In the genomic region with DNA sequence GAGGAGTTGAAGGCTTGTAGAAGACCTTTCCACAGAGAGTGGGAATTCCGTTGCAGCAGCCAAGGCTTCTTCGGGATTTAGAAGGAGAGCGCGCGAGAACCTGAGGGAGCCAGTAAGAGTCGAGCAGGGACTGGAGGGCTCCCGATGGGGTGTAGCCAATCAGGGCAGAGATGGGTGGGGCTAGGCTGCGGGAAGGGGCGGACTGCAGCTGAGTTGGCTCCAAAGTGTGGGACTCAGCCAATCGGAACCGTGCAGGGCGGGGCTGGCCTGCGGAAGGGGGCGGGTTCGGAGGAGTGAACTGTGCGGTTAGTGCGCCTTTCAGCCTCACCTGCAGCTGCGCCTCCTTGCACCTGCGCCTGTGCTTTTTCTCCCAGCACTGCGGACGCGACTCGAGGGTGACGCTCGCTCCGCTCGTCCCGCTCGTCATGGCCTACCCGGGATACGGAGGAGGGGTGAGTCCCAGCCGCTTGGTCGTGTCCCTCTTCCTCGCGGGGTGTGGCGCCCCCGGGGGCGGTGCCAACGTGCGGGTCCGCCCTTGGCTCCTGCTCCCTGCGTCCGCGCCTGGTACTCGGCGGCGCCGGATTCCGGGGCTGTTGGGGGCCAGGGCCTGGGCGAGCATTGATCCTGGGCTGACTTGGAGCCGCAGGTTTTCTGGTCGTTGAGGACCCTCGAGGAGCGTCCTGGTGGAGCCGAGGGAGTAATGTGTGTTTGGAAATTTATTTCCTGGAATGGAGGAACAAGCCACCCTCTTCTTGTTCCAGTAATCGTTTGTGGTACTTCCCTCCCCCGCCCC, we compare ENCODE assay signal across 8 cellular contexts. TPM values are rescaled to one million over a fixed set of nuclear protein-coding genes. Genes with fewer than 3 reads are reported as not detected.
A peak's percentile ranks its signal among the peaks of the same experiment; 100 is the strongest.
DNase-seq lines count a peak whose midpoint lies in the region; ATAC-seq and TF ChIP-seq lines count a peak whose summit lies in the region.

A gene with protein sequence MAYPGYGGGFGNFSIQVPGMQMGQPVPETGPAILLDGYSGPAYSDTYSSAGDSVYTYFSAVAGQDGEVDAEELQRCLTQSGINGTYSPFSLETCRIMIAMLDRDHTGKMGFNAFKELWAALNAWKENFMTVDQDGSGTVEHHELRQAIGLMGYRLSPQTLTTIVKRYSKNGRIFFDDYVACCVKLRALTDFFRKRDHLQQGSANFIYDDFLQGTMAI (plus strand): TSS at position 309 of the 793 bp plus-strand sequence. CDS start 117 bp downstream, at position 426.

- H3K4me1 ChIP-seq in spleen, result peaks cover 0 to 90% (median 22%) of the 10 kb centered on the region in 6 donors

- no peak for TF ChIP-seq CTCF in AG04449 (IDR thresholded peaks at IDR 0.05; ENCODE audit: insufficient read depth, low read length, missing control alignments)
- TF ChIP-seq CTCF in spleen (IDR thresholded peaks at IDR 0.05 in 8 of 11, conservative IDR thresholded peaks at IDR 0.05 in 3 of 11), result peak in 8 of 11 experiments; percentile 19 to 61 (median 30)

- peaks cover 0 to 16% (median 0%) of the 10 kb centered on the region in 6 donors for H3K36me3 ChIP-seq in spleen

- H3K4me3 ChIP-seq in AG04449 (ENCODE audit: low read depth, low read length), result peak within 1 kb of the TSS; percentile 86
- peak within 1 kb of the TSS; percentile 80 to 99 (median 92) for H3K4me3 ChIP-seq in spleen

- no peaks in the 10 kb centered on the region for H3K9me3 ChIP-seq in spleen

- CTCF ChIA-PET in AG04449 (lab: Yijun Ruan, JAX), result interaction anchor here (0.8 to 1.6 kb wide), 2 partner anchors 9 to 17 kb away, joined by 3 to 9 read pairs; no protein-coding TSS in a partner anchor

- H3K27ac ChIP-seq in spleen, result peak within 1 kb of the TSS; percentile 85 to 99 (median 93)

- H3K27me3 ChIP-seq in spleen (replicated peaks in 1 of 7), result no peaks in the 10 kb centered on the region

- DNase-seq in AG04449 (ENCODE audit: low read depth, low spot score) (peak; percentile 53), NCI-H345 treated with DMSO at 0.1 percent for 48 hours (lab: John Stamatoyannopoulos, UW; ENCODE audit: unreplicated experiment) (peak; percentile 92), cerebellar cortex (ENCODE audit: low spot score) (peak; percentile 96), iris pigment epithelial cell (ENCODE audit: low read depth) (peak; percentile 92), spleen (peak; percentile 99)
- peak; percentile 99 for DNase-seq in activated CD4-positive, CD25-positive, alpha-beta regulatory T cell treated with anti-CD3 and anti-CD28 coated beads, Interleukin-2, amount 50 U/mL, for 72 hours

- POLR2A ChIA-PET in AG04449 (lab: Yijun Ruan, JAX), result no interaction called here

- intact Hi-C loops in spleen (cut with DNase I; ENCODE audit: low total_unique reads), result no loop called here

- 0 to 2% (median 0%) methylated on average over 37 to 57 of the region's 57 CpGs for WGBS in spleen, 5 donors

- ATAC-seq in GM18907 (IDR thresholded peaks at IDR 0.05; ENCODE audit: unreplicated experiment), result peak; percentile 99
- peak; percentile 98 for ATAC-seq in HG03139 (IDR thresholded peaks at IDR 0.05; ENCODE audit: unreplicated experiment)

- TF ChIP-seq POLR2A in spleen (IDR thresholded peaks at IDR 0.05), result peak in 1 of 3 donors; percentile 59

RNA-seq across cellular contexts. Expression of the gene that starts here (rescaled TPM):
- total RNA-seq in spleen, result 100 to 1,000 TPM; 118 to 498 (median 190) TPM
- 10 to 100 TPM; 49.1 to 65.7 (median 50.8) TPM for polyA plus RNA-seq in spleen

Comparison
In these comparisons a context has a peak if more than half of its experiments do, and no peak if none do; other contexts are left out.
1. Peak in every context shown above with its lines: DNase-seq, ATAC-seq, H3K4me3 ChIP-seq and H3K27ac ChIP-seq.